In genomic region chr3:195794708-195795107, GRCh38 we compare ENCODE assay signal across 2 cellular contexts.
TF ChIP-seq lines count a peak whose summit lies in the region.

No MANE protein-coding gene starts in this region.

TF ChIP-seq in IMR-90, 13 proteins besides CTCF, POLR2A, EP300 and RAD21:
- no peak for TF ChIP-seq CEBPB (IDR thresholded peaks at IDR 0.05; ENCODE audit: low read depth, low read length)
- TF ChIP-seq BHLHE40 (IDR thresholded peaks at IDR 0.05; ENCODE audit: low read depth, low read length) = peak; percentile 70

TF ChIP-seq in H1, 55 proteins besides CTCF, POLR2A, EP300 and RAD21:
- TF ChIP-seq TCF12 (IDR thresholded peaks at IDR 0.05; ENCODE audit: low read depth, low read length) (no peak), SP2 (IDR thresholded peaks at IDR 0.05; ENCODE audit: low read length) (no peak), BCL11A (IDR thresholded peaks at IDR 0.05; ENCODE audit: low read depth in 2 of 2, low read length in 2 of 2) (no peak), NANOG (IDR thresholded peaks at IDR 0.05; ENCODE audit: insufficient read depth, low read depth, low read length, poor library complexity, severe bottlenecking) (no peak), KDM4A (IDR thresholded peaks at IDR 0.05; ENCODE audit: low read depth, low read length, severe bottlenecking) (no peak), E2F6 (IDR thresholded peaks at IDR 0.05) (no peak), CHD1 (IDR thresholded peaks at IDR 0.05; ENCODE audit: low read depth, low read length) (no peak)
